In genomic region chr5:151142933-151143332, GRCh38 we compare ENCODE assay signal across 2 cellular contexts.
TF ChIP-seq lines count a peak whose summit lies in the region.

No MANE protein-coding gene starts in this region.

TF ChIP-seq in IMR-90, 13 proteins besides CTCF, POLR2A, EP300 and RAD21:
- no peak for TF ChIP-seq BHLHE40 (IDR thresholded peaks at IDR 0.05; ENCODE audit: low read depth, low read length)
- TF ChIP-seq RFX5 (IDR thresholded peaks at IDR 0.05; ENCODE audit: low read depth, low read length): no peak
- TF ChIP-seq SMC3 (IDR thresholded peaks at IDR 0.05; ENCODE audit: low read depth, low read length): no peak
- TF ChIP-seq CEBPB (IDR thresholded peaks at IDR 0.05; ENCODE audit: low read depth, low read length): no peak
- TF ChIP-seq FOS (IDR thresholded peaks at IDR 0.05; ENCODE audit: low read depth, low read length): no peak
- no peak for TF ChIP-seq RCOR1 (IDR thresholded peaks at IDR 0.05; ENCODE audit: insufficient replicate concordance, low read length)
- no peak for TF ChIP-seq MAZ (IDR thresholded peaks at IDR 0.05; ENCODE audit: borderline replicate concordance, low read depth, low read length)
- TF ChIP-seq NFE2L2 (IDR thresholded peaks at IDR 0.05; ENCODE audit: low read depth, low read length): no peak
- no peak for TF ChIP-seq ELK1 (IDR thresholded peaks at IDR 0.05; ENCODE audit: borderline replicate concordance, low read depth, low read length)
- no peak for TF ChIP-seq MAFK (IDR thresholded peaks at IDR 0.05; ENCODE audit: low read depth, low read length)
- TF ChIP-seq USF2 (IDR thresholded peaks at IDR 0.05; ENCODE audit: low read depth, low read length): no peak
- TF ChIP-seq MXI1 (IDR thresholded peaks at IDR 0.05; ENCODE audit: borderline replicate concordance, low read depth, low read length): no peak
- TF ChIP-seq CHD1 (IDR thresholded peaks at IDR 0.05; ENCODE audit: low read depth, low read length): no peak

TF ChIP-seq in GM12878, 131 proteins besides CTCF, POLR2A, EP300 and RAD21:
- TF ChIP-seq ZBTB4 (CRISPR knock-in tag; IDR thresholded peaks at IDR 0.05) (no peak), POU2F2 (IDR thresholded peaks at IDR 0.05; ENCODE audit: borderline replicate concordance, low read depth, low read length) (no peak), ZNF217 (IDR thresholded peaks at IDR 0.05) (peak; percentile 51; the same call in 1 of the 2 replicates), CREM (IDR thresholded peaks at IDR 0.05; ENCODE audit: low read depth) (no peak), IRF3 (IDR thresholded peaks at IDR 0.05) (no peak), SMAD1 (IDR thresholded peaks at IDR 0.05; ENCODE audit: low read depth, partially characterized antibody) (no peak), EZH2 (IDR thresholded peaks at IDR 0.05; ENCODE audit: borderline replicate concordance, control insufficient read depth, low read depth, low read length) (no peak), SREBF1 (IDR thresholded peaks at IDR 0.05; ENCODE audit: low read length) (no peak), SMARCA5 (IDR thresholded peaks at IDR 0.05) (peak; percentile 62), KAT2A (conservative IDR thresholded peaks at IDR 0.05; ENCODE audit: control insufficient read depth, low read depth, low read length) (no peak), ELK1 (IDR thresholded peaks at IDR 0.05; ENCODE audit: low read depth, low read length) (no peak), LARP7 (IDR thresholded peaks at IDR 0.05) (peak; percentile 12; the same call in 1 of the 2 replicates), BCL3 (IDR thresholded peaks at IDR 0.05; ENCODE audit: borderline replicate concordance, insufficient read depth, low read depth, low read length, poor library complexity, severe bottlenecking) (no peak), DPF2 (IDR thresholded peaks at IDR 0.05) (no peak), NFXL1 (IDR thresholded peaks at IDR 0.05; ENCODE audit: borderline replicate concordance) (no peak)
TF ChIP-seq in GM12878: peak in this region for 3.
